27 cellular contexts compared by ENCODE assay signal in genomic region chr2:16683576-16683975, GRCh38.
"Had no signal": no experiment of that assay in that cellular context is flagged by ENCODE, and none has a peak within 500 bp of the region (broad histone marks: within the 10 kb centered on the region; RNA-seq: fewer than 3 reads in every experiment).

No MANE protein-coding gene starts in this region.

- H3K4me3 ChIP-seq: adrenal gland, PC-9 had no signal

- H3K4me1 ChIP-seq: adrenal gland had no signal

- H3K36me3 ChIP-seq: adrenal gland had no signal

- H3K9me3 ChIP-seq: adrenal gland had no signal

- DNase-seq: activated CD4-positive, alpha-beta memory T cell treated with anti-CD3 and anti-CD28 coated beads, Interleukin-2, amount 10 ng/mL, durations not matched to agents 7 days and 5 days; activated CD4-positive, alpha-beta T cell treated with anti-CD3 and anti-CD28 coated beads for 36 hours; activated CD4-positive, alpha-beta T cell treated with anti-CD3 and anti-CD28 coated beads, Interleukin-2, amount 50 U/mL, for 1 hour; activated gamma-delta T cell treated with Interleukin-2 at 50 U/mL for 16 hours; activated naive CD4-positive, alpha-beta T cell treated with anti-CD3 and anti-CD28 coated beads, Interleukin-2, amount 10 ng/mL, durations not matched to agents 7 days and 5 days; activated naive CD8-positive, alpha-beta T cell treated with anti-CD3 and anti-CD28 coated beads, Interleukin-2, amount 10 ng/mL, durations not matched to agents 7 days and 5 days; activated T-cell treated with anti-CD3 and anti-CD28 coated beads for 4 hours; activated T-cell treated with anti-CD3 and anti-CD28 coated beads, Interleukin-2, amount 50 U/mL, for 48 hours; adrenal gland; cerebellar nuclear complex; KG1; NCI-H1092; NCI-H1417; NCI-H1694; NCI-H2029; NCI-H2107; NCI-H345; NCI-H510A; NCI-H526 treated with DMSO at 0.1 percent for 48 hours; NCI-H82; NK-92 treated with Interleukin-12 subunit alpha and Interleukin-12 subunit beta, amount 100 ng/mL, for 24 hours; PC-9; SHP77 treated with DMSO at 0.1 percent for 48 hours; T-cell; T-helper 2 cell; T1000 had no signal

- ATAC-seq: activated CD4-positive, alpha-beta T cell treated with anti-CD3 and anti-CD28 coated beads for 36 hours; T-cell had no signal

- H3K27me3 ChIP-seq: adrenal gland had no signal

- H2AFZ ChIP-seq: PC-9 had no signal

- H3K27ac ChIP-seq: adrenal gland, PC-9, VCaP had no signal

- H3K4me2 ChIP-seq: PC-9 had no signal
